15 cellular contexts compared by ENCODE assay signal in the genomic region with DNA sequence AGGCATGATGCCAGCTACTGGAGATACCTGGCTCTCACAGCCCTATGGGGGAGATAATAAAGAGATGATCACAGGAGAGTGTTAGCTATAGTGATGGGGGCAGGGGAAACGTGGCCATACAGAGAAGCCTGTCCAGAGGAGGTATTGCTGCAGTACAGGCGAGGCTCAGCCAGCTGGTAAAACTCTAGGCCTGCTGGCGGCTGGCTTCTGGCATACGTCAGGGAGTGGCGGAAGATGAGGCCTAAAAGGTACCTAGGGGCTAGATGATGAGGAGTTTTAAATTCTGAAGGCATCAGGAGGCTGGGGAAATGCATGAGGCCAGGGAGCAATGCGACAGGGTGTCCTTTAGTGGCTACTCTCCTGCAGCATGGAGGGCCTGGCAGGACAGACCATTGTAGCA.
DNase-seq lines count a peak whose midpoint lies in the region; ATAC-seq and TF ChIP-seq lines count a peak whose summit lies in the region.
"Had no signal": no experiment of that assay in that cellular context is flagged by ENCODE, and none has a peak within 500 bp of the region (broad histone marks: within the 10 kb centered on the region; RNA-seq: fewer than 3 reads in every experiment).

No MANE protein-coding gene starts in this region.

- peak; percentile 22; the same call in 1 of the 3 replicates for ATAC-seq in SK-N-SH treated with all-trans-retinoic acid at 6 μM for 48 hours
- no peak for ATAC-seq in gastroesophageal sphincter
- ATAC-seq: GM23338 had no signal

- H3K27ac ChIP-seq in cardiac muscle cell: no peak overlapping the region
- no peak overlapping the region for H3K27ac ChIP-seq in left ventricle myocardium inferior (replicated peaks)
- H3K27ac ChIP-seq in uterus: peak overlapping the region; percentile 64 to 73
- H3K27ac ChIP-seq in gastroesophageal sphincter: no peak overlapping the region
- H3K27ac ChIP-seq: BLaER1 treated with 17β-estradiol and CSF1 and Interleukin-3, amounts not matched to agents 10 nM and 100 nM had no signal

- H3K4me1 ChIP-seq in cardiac muscle cell (ENCODE audit: low read depth): peaks cover 15% of the 10 kb centered on the region
- peaks cover 10% of the 10 kb centered on the region for H3K4me1 ChIP-seq in left ventricle myocardium inferior
- H3K4me1 ChIP-seq in uterus: peaks cover 0 to 5% of the 10 kb centered on the region in 2 donors
- H3K4me1 ChIP-seq in gastroesophageal sphincter: no peaks in the 10 kb centered on the region
- H3K4me1 ChIP-seq: BLaER1 treated with 17β-estradiol and CSF1 and Interleukin-3, amounts not matched to agents 10 nM and 100 nM had no signal

- no peak for TF ChIP-seq EP300 in gastroesophageal sphincter (IDR thresholded peaks at IDR 0.05)

- H3K4me1 Mint-ChIP-seq in mesothelial cell of epicardium: peaks cover 23% of the 10 kb centered on the region

- no peak for TF ChIP-seq CTCF in cardiac muscle cell (IDR thresholded peaks at IDR 0.05; ENCODE audit: low read depth, low read length)
- no peak for TF ChIP-seq CTCF in left ventricle myocardium inferior (IDR thresholded peaks at IDR 0.05; ENCODE audit: borderline replicate concordance)
- TF ChIP-seq CTCF in mesothelial cell of epicardium (IDR thresholded peaks at IDR 0.05; ENCODE audit: unreplicated experiment): no peak
- TF ChIP-seq CTCF in uterus (IDR thresholded peaks at IDR 0.05): no peak
- TF ChIP-seq CTCF in gastroesophageal sphincter (IDR thresholded peaks at IDR 0.05): no peak

- H3K36me3 ChIP-seq in cardiac muscle cell: no peaks in the 10 kb centered on the region
- peaks cover 39% of the 10 kb centered on the region for H3K36me3 ChIP-seq in left ventricle myocardium inferior
- H3K36me3 ChIP-seq in uterus: no peaks in the 10 kb centered on the region
- H3K36me3 ChIP-seq in gastroesophageal sphincter: peaks cover 0 to 45% of the 10 kb centered on the region in 2 donors

- H3K9me3 Mint-ChIP-seq in mesothelial cell of epicardium: peaks cover 16% of the 10 kb centered on the region

- no peaks in the 10 kb centered on the region for H3K27me3 Mint-ChIP-seq in mesothelial cell of epicardium (ENCODE audit: low read depth)
- H3K27me3 Mint-ChIP-seq: CD4-positive, CD25-positive, alpha-beta regulatory T cell had no signal

- H3K4me3 ChIP-seq in cardiac muscle cell (no peak overlapping the region), left ventricle myocardium inferior (no peak overlapping the region), uterus (no peak overlapping the region), gastroesophageal sphincter (no peak overlapping the region)
- H3K4me3 ChIP-seq: BLaER1 treated with 17β-estradiol and CSF1 and Interleukin-3, amounts not matched to agents 10 nM and 100 nM; GM23338 had no signal

- peaks cover 4% of the 10 kb centered on the region for H3K9me3 ChIP-seq in cardiac muscle cell (ENCODE audit: low read depth)
- H3K9me3 ChIP-seq in left ventricle myocardium inferior (replicated peaks): peaks cover 20% of the 10 kb centered on the region
- peaks cover 0 to 16% of the 10 kb centered on the region in 2 donors for H3K9me3 ChIP-seq in uterus
- H3K9me3 ChIP-seq in gastroesophageal sphincter: peaks cover 0 to 17% (median 0%) of the 10 kb centered on the region in 3 donors

- peaks cover 25% of the 10 kb centered on the region for H3K36me3 Mint-ChIP-seq in mesothelial cell of epicardium

- H3K4me3 Mint-ChIP-seq in mesothelial cell of epicardium: no peak overlapping the region
- H3K4me3 Mint-ChIP-seq: CD4-positive, CD25-positive, alpha-beta regulatory T cell; GM23338 had no signal

- H3K27ac Mint-ChIP-seq in mesothelial cell of epicardium: peak overlapping the region; percentile 56
- H3K27ac Mint-ChIP-seq: GM23338 had no signal

- H3K27me3 ChIP-seq in cardiac muscle cell (no peaks in the 10 kb centered on the region), left ventricle myocardium inferior (ENCODE audit: low read depth) (no peaks in the 10 kb centered on the region), uterus (no peaks in the 10 kb centered on the region), gastroesophageal sphincter (no peaks in the 10 kb centered on the region)
- H3K27me3 ChIP-seq: BLaER1 treated with 17β-estradiol and CSF1 and Interleukin-3, amounts not matched to agents 10 nM and 100 nM had no signal

- TF ChIP-seq POLR2A in uterus (IDR thresholded peaks at IDR 0.05): no peak
- no peak for TF ChIP-seq POLR2A in gastroesophageal sphincter (IDR thresholded peaks at IDR 0.05)

- peak; percentile 9 to 21 for DNase-seq in cardiac muscle cell (ENCODE audit: low read depth in 1 of 2, low spot score in 1 of 2)
- no peak for DNase-seq in left ventricle myocardium inferior
- DNase-seq in mesothelial cell of epicardium (ENCODE audit: low spot score in 2 of 2, unreplicated experiment in 2 of 2): no peak
- peak in 1 of 2 donors; percentile 62 for DNase-seq in uterus
- DNase-seq in NCI-H2171 treated with DMSO at 0.1 percent for 48 hours (lab: John Stamatoyannopoulos, UW): no peak
- no peak for DNase-seq in cerebellar nuclear complex (lab: John Stamatoyannopoulos, UW)
- DNase-seq: 8988T; AML-193; CD4-positive, CD25-positive, alpha-beta regulatory T cell; DMS79; H7 had no signal

- intact Hi-C loops in left ventricle myocardium inferior (cut with micrococcal nuclease): no loop called here
- intact Hi-C loops in uterus (cut with DNase I; ENCODE audit: low total_unique reads): no loop called here

- WGBS in gastroesophageal sphincter (ENCODE audit: low coverage in 1 of 2), 2 donors: 65% methylated on average over 6 of the region's 6 CpGs; no CpG with 5 or more reads in 1 of the 2 donors

TF ChIP-seq in SK-N-SH treated with all-trans-retinoic acid at 6 μM for 48 hours, 23 proteins besides CTCF, POLR2A, EP300 and RAD21:
- TF ChIP-seq TOX (CRISPR knock-in tag; IDR thresholded peaks at IDR 0.05; ENCODE audit: borderline replicate concordance) (no peak), ZC3H10 (CRISPR knock-in tag; IDR thresholded peaks at IDR 0.05) (no peak), ZNF70 (CRISPR knock-in tag; IDR thresholded peaks at IDR 0.05) (no peak), RARB (CRISPR knock-in tag; IDR thresholded peaks at IDR 0.05) (no peak), TCF4 (CRISPR knock-in tag; IDR thresholded peaks at IDR 0.05; ENCODE audit: borderline replicate concordance) (no peak), OSR1 (CRISPR knock-in tag; IDR thresholded peaks at IDR 0.05) (no peak), GLIS3 (CRISPR knock-in tag; IDR thresholded peaks at IDR 0.05) (no peak)
- TF ChIP-seq, protein P1, sequence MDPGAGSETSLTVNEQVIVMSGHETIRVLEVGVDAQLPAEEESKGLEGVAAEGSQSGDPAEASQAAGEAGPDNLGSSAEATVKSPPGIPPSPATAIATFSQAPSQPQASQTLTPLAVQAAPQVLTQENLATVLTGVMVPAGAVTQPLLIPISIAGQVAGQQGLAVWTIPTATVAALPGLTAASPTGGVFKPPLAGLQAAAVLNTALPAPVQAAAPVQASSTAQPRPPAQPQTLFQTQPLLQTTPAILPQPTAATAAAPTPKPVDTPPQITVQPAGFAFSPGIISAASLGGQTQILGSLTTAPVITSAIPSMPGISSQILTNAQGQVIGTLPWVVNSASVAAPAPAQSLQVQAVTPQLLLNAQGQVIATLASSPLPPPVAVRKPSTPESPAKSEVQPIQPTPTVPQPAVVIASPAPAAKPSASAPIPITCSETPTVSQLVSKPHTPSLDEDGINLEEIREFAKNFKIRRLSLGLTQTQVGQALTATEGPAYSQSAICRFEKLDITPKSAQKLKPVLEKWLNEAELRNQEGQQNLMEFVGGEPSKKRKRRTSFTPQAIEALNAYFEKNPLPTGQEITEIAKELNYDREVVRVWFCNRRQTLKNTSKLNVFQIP (CRISPR knock-in tag; IDR thresholded peaks at IDR 0.05; ENCODE audit: borderline replicate concordance, low read depth): no peak
- TF ChIP-seq, protein P2, sequence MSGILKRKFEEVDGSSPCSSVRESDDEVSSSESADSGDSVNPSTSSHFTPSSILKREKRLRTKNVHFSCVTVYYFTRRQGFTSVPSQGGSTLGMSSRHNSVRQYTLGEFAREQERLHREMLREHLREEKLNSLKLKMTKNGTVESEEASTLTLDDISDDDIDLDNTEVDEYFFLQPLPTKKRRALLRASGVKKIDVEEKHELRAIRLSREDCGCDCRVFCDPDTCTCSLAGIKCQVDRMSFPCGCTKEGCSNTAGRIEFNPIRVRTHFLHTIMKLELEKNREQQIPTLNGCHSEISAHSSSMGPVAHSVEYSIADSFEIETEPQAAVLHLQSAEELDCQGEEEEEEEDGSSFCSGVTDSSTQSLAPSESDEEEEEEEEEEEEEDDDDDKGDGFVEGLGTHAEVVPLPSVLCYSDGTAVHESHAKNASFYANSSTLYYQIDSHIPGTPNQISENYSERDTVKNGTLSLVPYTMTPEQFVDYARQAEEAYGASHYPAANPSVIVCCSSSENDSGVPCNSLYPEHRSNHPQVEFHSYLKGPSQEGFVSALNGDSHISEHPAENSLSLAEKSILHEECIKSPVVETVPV (CRISPR knock-in tag; IDR thresholded peaks at IDR 0.05): no peak

Comparison
In these comparisons a context has a peak if more than half of its experiments do, and no peak if none do; other contexts are left out.
1. DNase-seq: peak in cardiac muscle cell (2 of 2); none in left ventricle myocardium inferior (single experiment), mesothelial cell of epicardium (0 of 2), NCI-H2171 treated with DMSO at 0.1 percent for 48 hours (single experiment) and cerebellar nuclear complex (0 of 2).
2. H3K27ac ChIP-seq: peak in uterus (2 of 2); none in cardiac muscle cell (single experiment), left ventricle myocardium inferior (single experiment) and gastroesophageal sphincter (0 of 4).